In the genomic region with DNA sequence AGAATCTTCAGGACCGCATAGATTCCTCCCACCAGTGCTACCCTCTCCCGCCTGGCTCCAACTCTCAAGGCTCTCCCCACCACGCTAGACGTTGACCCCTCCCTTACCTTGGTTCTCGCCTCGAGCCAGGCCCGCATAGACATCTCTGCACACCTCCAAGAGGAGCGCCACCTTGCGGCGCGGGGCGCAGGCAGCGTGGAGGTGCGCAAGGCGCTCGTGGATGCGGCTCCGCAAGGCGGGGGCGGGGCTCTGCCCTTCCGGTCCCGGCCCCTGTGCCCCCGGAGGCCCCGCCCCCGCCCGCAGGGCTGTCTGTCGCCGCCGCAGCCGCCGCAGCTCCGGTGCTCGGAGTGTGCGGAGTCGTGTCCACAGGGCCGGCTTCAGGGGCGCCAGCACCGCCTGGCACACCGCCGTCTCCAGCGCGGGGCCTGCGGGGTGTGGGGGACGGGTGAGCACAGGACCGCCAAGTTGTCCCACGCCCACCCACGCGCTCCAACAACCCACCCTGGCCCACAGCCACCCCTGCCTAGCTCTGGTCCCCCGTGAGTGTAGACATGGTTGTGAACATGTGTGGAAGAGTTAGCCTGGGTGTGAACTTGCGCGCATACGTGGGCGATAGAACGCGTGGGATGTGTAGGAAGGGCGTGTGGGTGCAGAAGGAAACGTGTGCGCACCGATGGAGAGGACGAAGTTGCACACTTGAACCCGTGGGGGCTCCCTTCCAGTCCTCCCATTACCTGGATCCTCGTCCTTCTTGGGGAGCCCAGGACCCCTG, we compare ENCODE assay signal across 8 cellular contexts. TPM values are rescaled to one million over a fixed set of nuclear protein-coding genes. Genes with fewer than 3 reads are reported as not detected.
DNase-seq lines count a peak whose midpoint lies in the region; ATAC-seq and TF ChIP-seq lines count a peak whose summit lies in the region.

No MANE protein-coding gene starts in this region.

- CTCF ChIA-PET in Panc1 (lab: Charles Lee): interaction anchor here (0.5 to 0.8 kb wide), 2 partner anchors 13 to 16 kb away, joined by 3 read pairs; no protein-coding TSS in a partner anchor

- intact Hi-C loops in Panc1 (cut with micrococcal nuclease; ENCODE audit: unreplicated experiment): no loop called here

- H3K4me3 ChIP-seq in Panc1 (ENCODE audit: low read depth in 2 of 2, low read length in 2 of 2): no peak overlapping the region

- TF ChIP-seq CTCF in GM12874 (IDR thresholded peaks at IDR 0.05; ENCODE audit: insufficient read depth, low read depth, low read length): peak; percentile 97
- no peak for TF ChIP-seq CTCF in Panc1 (IDR thresholded peaks at IDR 0.05)

- no peaks in the 10 kb centered on the region for H3K27me3 ChIP-seq in Panc1 (ENCODE audit: control insufficient read depth, insufficient read depth, low read length)

- in situ Hi-C loops in Panc1 (cut with HindIII; ENCODE audit: low pct_unique_long_range_greater_than_20kb, low sequenced_read_pairs): no loop called here

- no peaks in the 10 kb centered on the region for H3K36me3 ChIP-seq in Panc1 (ENCODE audit: control insufficient read depth, insufficient read depth, low read length)

- POLR2A ChIA-PET in Panc1 (lab: Charles Lee): no interaction called here

- BruUV-seq in Panc1 (replicated peaks; lab: Mats Ljungman, UMichigan): no TSS peak

- ATAC-seq in HG02973 (IDR thresholded peaks at IDR 0.05; ENCODE audit: unreplicated experiment) (peak; percentile 63), Panc1 (peak; percentile 44)

- no peaks in the 10 kb centered on the region for H3K4me1 ChIP-seq in Panc1 (ENCODE audit: control insufficient read depth, insufficient read depth, low read length)

- H3K27ac ChIP-seq in Panc1 (ENCODE audit: low read length) (no peak overlapping the region), substantia nigra (ENCODE audit: low read depth, low read length, poor library complexity, severe bottlenecking) (peak overlapping the region; percentile 30)

- H3K9me3 ChIP-seq in Panc1 (ENCODE audit: control insufficient read depth, insufficient read depth, low read depth, low read length): no peaks in the 10 kb centered on the region

- DNase-seq in Panc1 (ENCODE audit: low read depth, low spot score) (no peak), activated gamma-delta T cell (lab: John Stamatoyannopoulos, UW) (peak; percentile 88), foreskin melanocyte (peak; percentile 35), nucleus accumbens (lab: John Stamatoyannopoulos, UW) (peak in 52 of 56 donors; percentile 10 to 85 (median 54)), substantia nigra (lab: John Stamatoyannopoulos, UW) (peak in 32 of 49 donors; percentile 8 to 90 (median 52)), DMS 273 (lab: John Stamatoyannopoulos, UW; ENCODE audit: unreplicated experiment) (no peak)

RNA-seq across cellular contexts. Expression of a gene that starts 8.1 kb away (rescaled TPM):
- 1.3 TPM for total RNA-seq in Panc1 (2021; ENCODE audit: unreplicated experiment)
- polyA plus RNA-seq in Panc1 (2012; ENCODE audit: insufficient read length): 1.6 TPM

RNA-seq across cellular contexts. Expression of a gene that starts 20.2 kb away (rescaled TPM):
- total RNA-seq in Panc1 (2021; ENCODE audit: unreplicated experiment): 749 TPM
- 460 TPM for polyA plus RNA-seq in Panc1 (2012; ENCODE audit: insufficient read length)

RNA-seq across cellular contexts. Expression of a gene that starts 29.4 kb away (rescaled TPM):
- total RNA-seq in Panc1 (2021; ENCODE audit: unreplicated experiment): 162 TPM
- 240 TPM for polyA plus RNA-seq in Panc1 (2012; ENCODE audit: insufficient read length)

RNA-seq across cellular contexts. Expression of a gene that starts 29.7 kb away (rescaled TPM):
- 185 TPM for total RNA-seq in Panc1 (2021; ENCODE audit: unreplicated experiment)
- 222 TPM for polyA plus RNA-seq in Panc1 (2012; ENCODE audit: insufficient read length)

RNA-seq across cellular contexts. Expression of a gene that starts 38.4 kb away (rescaled TPM):
- total RNA-seq in Panc1 (2021; ENCODE audit: unreplicated experiment): 945 TPM
- 2,203 TPM for polyA plus RNA-seq in Panc1 (2012; ENCODE audit: insufficient read length)

Comparison
In these comparisons a context has a peak if more than half of its experiments do, and no peak if none do; other contexts are left out.
1. DNase-seq: peak in activated gamma-delta T cell (single experiment), foreskin melanocyte (single experiment), nucleus accumbens (52 of 56) and substantia nigra (32 of 49); none in Panc1 (single experiment) and DMS 273 (single experiment).